In the genomic region with DNA sequence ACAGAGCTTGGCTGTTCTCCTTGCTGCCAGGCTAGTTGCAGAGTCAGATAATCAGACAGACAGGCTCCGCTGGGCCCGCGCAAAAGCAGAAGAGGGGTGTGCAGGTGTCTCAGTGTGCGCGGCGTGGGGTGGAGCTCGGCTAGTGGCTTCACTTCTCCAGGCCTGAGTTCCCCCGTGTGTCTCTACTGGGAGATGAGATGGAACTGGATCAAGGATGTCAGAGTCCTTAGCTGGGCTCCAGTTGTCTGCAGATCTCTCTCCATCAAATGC, we compare ENCODE assay signal across 1 cellular context.
TF ChIP-seq lines count a peak whose summit lies in the region.

No MANE protein-coding gene starts in this region.

TF ChIP-seq in HepG2, 621 proteins besides CTCF, POLR2A, EP300 and RAD21:
- TF ChIP-seq, protein P1, sequence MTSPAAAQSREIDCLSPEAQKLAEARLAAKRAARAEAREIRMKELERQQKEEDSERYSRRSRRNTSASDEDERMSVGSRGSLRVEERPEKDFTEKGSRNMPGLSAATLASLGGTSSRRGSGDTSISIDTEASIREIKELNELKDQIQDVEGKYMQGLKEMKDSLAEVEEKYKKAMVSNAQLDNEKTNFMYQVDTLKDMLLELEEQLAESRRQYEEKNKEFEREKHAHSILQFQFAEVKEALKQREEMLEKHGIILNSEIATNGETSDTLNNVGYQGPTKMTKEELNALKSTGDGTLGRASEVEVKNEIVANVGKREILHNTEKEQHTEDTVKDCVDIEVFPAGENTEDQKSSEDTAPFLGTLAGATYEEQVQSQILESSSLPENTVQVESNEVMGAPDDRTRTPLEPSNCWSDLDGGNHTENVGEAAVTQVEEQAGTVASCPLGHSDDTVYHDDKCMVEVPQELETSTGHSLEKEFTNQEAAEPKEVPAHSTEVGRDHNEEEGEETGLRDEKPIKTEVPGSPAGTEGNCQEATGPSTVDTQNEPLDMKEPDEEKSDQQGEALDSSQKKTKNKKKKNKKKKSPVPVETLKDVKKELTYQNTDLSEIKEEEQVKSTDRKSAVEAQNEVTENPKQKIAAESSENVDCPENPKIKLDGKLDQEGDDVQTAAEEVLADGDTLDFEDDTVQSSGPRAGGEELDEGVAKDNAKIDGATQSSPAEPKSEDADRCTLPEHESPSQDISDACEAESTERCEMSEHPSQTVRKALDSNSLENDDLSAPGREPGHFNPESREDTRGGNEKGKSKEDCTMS (CRISPR knock-in tag; conservative IDR thresholded peaks at IDR 0.05): no peak
- TF ChIP-seq, protein P2, sequence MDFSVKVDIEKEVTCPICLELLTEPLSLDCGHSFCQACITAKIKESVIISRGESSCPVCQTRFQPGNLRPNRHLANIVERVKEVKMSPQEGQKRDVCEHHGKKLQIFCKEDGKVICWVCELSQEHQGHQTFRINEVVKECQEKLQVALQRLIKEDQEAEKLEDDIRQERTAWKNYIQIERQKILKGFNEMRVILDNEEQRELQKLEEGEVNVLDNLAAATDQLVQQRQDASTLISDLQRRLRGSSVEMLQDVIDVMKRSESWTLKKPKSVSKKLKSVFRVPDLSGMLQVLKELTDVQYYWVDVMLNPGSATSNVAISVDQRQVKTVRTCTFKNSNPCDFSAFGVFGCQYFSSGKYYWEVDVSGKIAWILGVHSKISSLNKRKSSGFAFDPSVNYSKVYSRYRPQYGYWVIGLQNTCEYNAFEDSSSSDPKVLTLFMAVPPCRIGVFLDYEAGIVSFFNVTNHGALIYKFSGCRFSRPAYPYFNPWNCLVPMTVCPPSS (IDR thresholded peaks at IDR 0.05): no peak
- TF ChIP-seq, protein P3, sequence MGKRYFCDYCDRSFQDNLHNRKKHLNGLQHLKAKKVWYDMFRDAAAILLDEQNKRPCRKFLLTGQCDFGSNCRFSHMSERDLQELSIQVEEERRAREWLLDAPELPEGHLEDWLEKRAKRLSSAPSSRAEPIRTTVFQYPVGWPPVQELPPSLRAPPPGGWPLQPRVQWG (CRISPR knock-in tag; IDR thresholded peaks at IDR 0.05; ENCODE audit: borderline replicate concordance, low read depth): no peak
- TF ChIP-seq, protein P4, sequence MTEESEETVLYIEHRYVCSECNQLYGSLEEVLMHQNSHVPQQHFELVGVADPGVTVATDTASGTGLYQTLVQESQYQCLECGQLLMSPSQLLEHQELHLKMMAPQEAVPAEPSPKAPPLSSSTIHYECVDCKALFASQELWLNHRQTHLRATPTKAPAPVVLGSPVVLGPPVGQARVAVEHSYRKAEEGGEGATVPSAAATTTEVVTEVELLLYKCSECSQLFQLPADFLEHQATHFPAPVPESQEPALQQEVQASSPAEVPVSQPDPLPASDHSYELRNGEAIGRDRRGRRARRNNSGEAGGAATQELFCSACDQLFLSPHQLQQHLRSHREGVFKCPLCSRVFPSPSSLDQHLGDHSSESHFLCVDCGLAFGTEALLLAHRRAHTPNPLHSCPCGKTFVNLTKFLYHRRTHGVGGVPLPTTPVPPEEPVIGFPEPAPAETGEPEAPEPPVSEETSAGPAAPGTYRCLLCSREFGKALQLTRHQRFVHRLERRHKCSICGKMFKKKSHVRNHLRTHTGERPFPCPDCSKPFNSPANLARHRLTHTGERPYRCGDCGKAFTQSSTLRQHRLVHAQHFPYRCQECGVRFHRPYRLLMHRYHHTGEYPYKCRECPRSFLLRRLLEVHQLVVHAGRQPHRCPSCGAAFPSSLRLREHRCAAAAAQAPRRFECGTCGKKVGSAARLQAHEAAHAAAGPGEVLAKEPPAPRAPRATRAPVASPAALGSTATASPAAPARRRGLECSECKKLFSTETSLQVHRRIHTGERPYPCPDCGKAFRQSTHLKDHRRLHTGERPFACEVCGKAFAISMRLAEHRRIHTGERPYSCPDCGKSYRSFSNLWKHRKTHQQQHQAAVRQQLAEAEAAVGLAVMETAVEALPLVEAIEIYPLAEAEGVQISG (CRISPR knock-in tag; IDR thresholded peaks at IDR 0.05): no peak
- TF ChIP-seq ARNT2 (CRISPR knock-in tag; IDR thresholded peaks at IDR 0.05; ENCODE audit: low read depth) (no peak), ATM (IDR thresholded peaks at IDR 0.05; ENCODE audit: borderline replicate concordance) (no peak), ZNF264 (CRISPR knock-in tag; IDR thresholded peaks at IDR 0.05) (no peak), ZNF569 (CRISPR knock-in tag; IDR thresholded peaks at IDR 0.05; ENCODE audit: borderline replicate concordance) (no peak), ZBTB20 (CRISPR knock-in tag; IDR thresholded peaks at IDR 0.05; ENCODE audit: borderline replicate concordance, low read depth) (no peak), KLF12 (CRISPR knock-in tag; IDR thresholded peaks at IDR 0.05; ENCODE audit: borderline replicate concordance) (no peak), RBFOX2 (IDR thresholded peaks at IDR 0.05; ENCODE audit: low read depth, low read length) (no peak), GABPB1 (CRISPR knock-in tag; IDR thresholded peaks at IDR 0.05) (no peak), ZNF672 (CRISPR knock-in tag; IDR thresholded peaks at IDR 0.05) (no peak), ZNF138 (CRISPR knock-in tag; IDR thresholded peaks at IDR 0.05; ENCODE audit: low read depth) (no peak), CHD2 (IDR thresholded peaks at IDR 0.05; ENCODE audit: low read depth, low read length) (no peak), FLYWCH1 (CRISPR knock-in tag; IDR thresholded peaks at IDR 0.05) (no peak)
- TF ChIP-seq, protein P5, sequence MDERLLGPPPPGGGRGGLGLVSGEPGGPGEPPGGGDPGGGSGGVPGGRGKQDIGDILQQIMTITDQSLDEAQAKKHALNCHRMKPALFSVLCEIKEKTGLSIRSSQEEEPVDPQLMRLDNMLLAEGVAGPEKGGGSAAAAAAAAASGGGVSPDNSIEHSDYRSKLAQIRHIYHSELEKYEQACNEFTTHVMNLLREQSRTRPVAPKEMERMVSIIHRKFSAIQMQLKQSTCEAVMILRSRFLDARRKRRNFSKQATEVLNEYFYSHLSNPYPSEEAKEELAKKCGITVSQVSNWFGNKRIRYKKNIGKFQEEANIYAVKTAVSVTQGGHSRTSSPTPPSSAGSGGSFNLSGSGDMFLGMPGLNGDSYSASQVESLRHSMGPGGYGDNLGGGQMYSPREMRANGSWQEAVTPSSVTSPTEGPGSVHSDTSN (CRISPR knock-in tag; IDR thresholded peaks at IDR 0.05): no peak
- TF ChIP-seq, protein P6, sequence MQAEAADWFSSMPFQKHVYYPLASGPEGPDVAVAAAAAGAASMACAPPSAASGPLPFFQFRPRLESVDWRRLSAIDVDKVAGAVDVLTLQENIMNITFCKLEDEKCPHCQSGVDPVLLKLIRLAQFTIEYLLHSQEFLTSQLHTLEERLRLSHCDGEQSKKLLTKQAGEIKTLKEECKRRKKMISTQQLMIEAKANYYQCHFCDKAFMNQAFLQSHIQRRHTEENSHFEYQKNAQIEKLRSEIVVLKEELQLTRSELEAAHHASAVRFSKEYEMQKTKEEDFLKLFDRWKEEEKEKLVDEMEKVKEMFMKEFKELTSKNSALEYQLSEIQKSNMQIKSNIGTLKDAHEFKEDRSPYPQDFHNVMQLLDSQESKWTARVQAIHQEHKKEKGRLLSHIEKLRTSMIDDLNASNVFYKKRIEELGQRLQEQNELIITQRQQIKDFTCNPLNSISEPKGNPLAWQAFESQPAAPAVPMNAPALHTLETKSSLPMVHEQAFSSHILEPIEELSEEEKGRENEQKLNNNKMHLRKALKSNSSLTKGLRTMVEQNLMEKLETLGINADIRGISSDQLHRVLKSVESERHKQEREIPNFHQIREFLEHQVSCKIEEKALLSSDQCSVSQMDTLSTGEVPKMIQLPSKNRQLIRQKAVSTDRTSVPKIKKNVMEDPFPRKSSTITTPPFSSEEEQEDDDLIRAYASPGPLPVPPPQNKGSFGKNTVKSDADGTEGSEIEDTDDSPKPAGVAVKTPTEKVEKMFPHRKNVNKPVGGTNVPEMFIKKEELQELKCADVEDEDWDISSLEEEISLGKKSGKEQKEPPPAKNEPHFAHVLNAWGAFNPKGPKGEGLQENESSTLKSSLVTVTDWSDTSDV (CRISPR knock-in tag; IDR thresholded peaks at IDR 0.05): no peak
- TF ChIP-seq, protein P7, sequence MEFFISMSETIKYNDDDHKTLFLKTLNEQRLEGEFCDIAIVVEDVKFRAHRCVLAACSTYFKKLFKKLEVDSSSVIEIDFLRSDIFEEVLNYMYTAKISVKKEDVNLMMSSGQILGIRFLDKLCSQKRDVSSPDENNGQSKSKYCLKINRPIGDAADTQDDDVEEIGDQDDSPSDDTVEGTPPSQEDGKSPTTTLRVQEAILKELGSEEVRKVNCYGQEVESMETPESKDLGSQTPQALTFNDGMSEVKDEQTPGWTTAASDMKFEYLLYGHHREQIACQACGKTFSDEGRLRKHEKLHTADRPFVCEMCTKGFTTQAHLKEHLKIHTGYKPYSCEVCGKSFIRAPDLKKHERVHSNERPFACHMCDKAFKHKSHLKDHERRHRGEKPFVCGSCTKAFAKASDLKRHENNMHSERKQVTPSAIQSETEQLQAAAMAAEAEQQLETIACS (CRISPR knock-in tag; IDR thresholded peaks at IDR 0.05): no peak
TF ChIP-seq in HepG2: peak in this region for 0.
